ENCODE assay signal across 15 cellular contexts in genomic region chr10:51667992-51668689, GRCh38. TPM values are rescaled to one million over a fixed set of nuclear protein-coding genes. Genes with fewer than 3 reads are reported as not detected.
DNase-seq lines count a peak whose midpoint lies in the region; ATAC-seq and TF ChIP-seq lines count a peak whose summit lies in the region.
"Had no signal": no experiment of that assay in that cellular context is flagged by ENCODE, and none has a peak within 500 bp of the region (broad histone marks: within the 10 kb centered on the region; RNA-seq: fewer than 3 reads in every experiment).

No MANE protein-coding gene starts in this region.

- peak; percentile 17 to 45; a peak in 2 of 4 replicates for TF ChIP-seq EP300 in SK-N-SH (IDR thresholded peaks at IDR 0.05; ENCODE audit: borderline replicate concordance in 1 of 2, low read depth in 1 of 2, low read length in 1 of 2)

- H2AFZ ChIP-seq in GM23248, result no peak overlapping the region
- H2AFZ ChIP-seq in SK-N-SH (ENCODE audit: low read depth), result no peak overlapping the region
- H2AFZ ChIP-seq: GM23338 had no signal

- peak; percentile 44 for DNase-seq in GM23248
- peak; percentile 4 for DNase-seq in SK-N-SH
- DNase-seq in fibroblast of pulmonary artery (ENCODE audit: low read depth), result peak; percentile 44
- DNase-seq in putamen (ENCODE audit: low spot score), result peak; percentile 6
- no peak for DNase-seq in NCI-H1092 treated with DMSO at 0.1 percent for 48 hours (lab: John Stamatoyannopoulos, UW)
- no peak for DNase-seq in activated gamma-delta T cell treated with Interleukin-2 at 50 U/mL for 16 hours
- DNase-seq: activated effector memory CD4-positive, alpha-beta T cell treated with anti-CD3 and anti-CD28 coated beads, Interleukin-2, amount 50 U/mL, for 16 hours; brain microvascular endothelial cell; CD4-positive, CD25-positive, alpha-beta regulatory T cell; effector memory CD4-positive, alpha-beta T cell; mucosa of descending colon; NCI-H2171 had no signal

- TF ChIP-seq RAD21 in SK-N-SH (IDR thresholded peaks at IDR 0.05; ENCODE audit: low read length), result no peak

- TF ChIP-seq CTCF in SK-N-SH (IDR thresholded peaks at IDR 0.05), result no peak
- TF ChIP-seq CTCF in fibroblast of pulmonary artery (IDR thresholded peaks at IDR 0.05; ENCODE audit: low read length, missing control alignments), result no peak

- H4K20me1 ChIP-seq in GM23248 (ENCODE audit: insufficient read depth) (no peaks in the 10 kb centered on the region), SK-N-SH (ENCODE audit: insufficient read depth) (no peaks in the 10 kb centered on the region)

- H3K79me2 ChIP-seq in GM23248 (ENCODE audit: insufficient read depth) (no peaks in the 10 kb centered on the region), SK-N-SH (ENCODE audit: insufficient read depth) (no peaks in the 10 kb centered on the region)

- no peaks in the 10 kb centered on the region for H3K9me3 ChIP-seq in GM23248 (ENCODE audit: low read depth)
- H3K9me3 ChIP-seq in SK-N-SH, result peaks cover 7% of the 10 kb centered on the region; the same call in 1 of the 2 replicates
- H3K9me3 ChIP-seq: prostate gland had no signal

- POLR2A ChIA-PET in SK-N-SH (lab: Yijun Ruan, JAX), result no interaction called here

- in situ Hi-C loops in GM23248 (cut with MboI), result no loop called here

- no peak for ATAC-seq in HG03521 (IDR thresholded peaks at IDR 0.05; ENCODE audit: unreplicated experiment)
- ATAC-seq: GM23338, mucosa of descending colon had no signal

- H3K9me2 ChIP-seq in GM23248 (ENCODE audit: insufficient read depth) (no peaks in the 10 kb centered on the region), SK-N-SH (no peaks in the 10 kb centered on the region)

- H3K4me3 ChIP-seq in GM23248, result no peak overlapping the region
- H3K4me3 ChIP-seq in SK-N-SH (ENCODE audit: low read depth in 2 of 2, low read length in 1 of 2), result no peak overlapping the region
- H3K4me3 ChIP-seq in fibroblast of pulmonary artery (replicated peaks; ENCODE audit: low read depth, low read length), result no peak overlapping the region
- H3K4me3 ChIP-seq: GM23338, mucosa of descending colon, prostate gland had no signal

- CTCF ChIA-PET in SK-N-SH (lab: Yijun Ruan, JAX), result no interaction called here

- H3K4me2 ChIP-seq in GM23248 (ENCODE audit: unreplicated experiment) (peak overlapping the region; percentile 37), SK-N-SH (no peak overlapping the region; the same call in 1 of the 2 replicates)
- H3K4me2 ChIP-seq: GM23338 had no signal

- H3K36me3 ChIP-seq in GM23248 (ENCODE audit: low read depth), result no peaks in the 10 kb centered on the region
- H3K36me3 ChIP-seq in SK-N-SH (replicated peaks in 1 of 2; ENCODE audit: control insufficient read depth in 1 of 2, insufficient read depth in 2 of 2, low read length in 1 of 2), result no peaks in the 10 kb centered on the region
- H3K36me3 ChIP-seq: brain microvascular endothelial cell, prostate gland had no signal

- no peaks in the 10 kb centered on the region for H3K27me3 ChIP-seq in GM23248 (replicated peaks; ENCODE audit: insufficient read depth)
- H3K27me3 ChIP-seq in SK-N-SH (ENCODE audit: insufficient read depth), result no peaks in the 10 kb centered on the region
- H3K27me3 ChIP-seq: brain microvascular endothelial cell had no signal

- no peak overlapping the region for H3K27ac ChIP-seq in GM23248
- peak overlapping the region in 1 of 2 experiments; percentile 66; a peak in 2 of 4 replicates for H3K27ac ChIP-seq in SK-N-SH (ENCODE audit: low read depth in 2 of 2, low read length in 1 of 2)
- H3K27ac ChIP-seq: brain microvascular endothelial cell, prostate gland had no signal

- no peak overlapping the region for H3K9ac ChIP-seq in GM23248
- no peak overlapping the region for H3K9ac ChIP-seq in SK-N-SH

- no peaks in the 10 kb centered on the region for H3F3A ChIP-seq in GM23248 (ENCODE audit: insufficient read depth)
- no peaks in the 10 kb centered on the region for H3F3A ChIP-seq in SK-N-SH (replicated peaks; ENCODE audit: insufficient read depth)

- WGBS in GM23248 (ENCODE audit: low coverage in 1 of 2, low lambda C conversion rate in 2 of 2, missing lambda C conversion rate in 2 of 2), 2 experiments, result 0% methylated on average over 1 of the region's 1 CpG
- 4% methylated on average over 1 of the region's 1 CpG for WGBS in SK-N-SH (ENCODE audit: low lambda C conversion rate)

- H3K4me1 ChIP-seq in GM23248 (ENCODE audit: insufficient read depth) (peaks cover 13% of the 10 kb centered on the region), SK-N-SH (ENCODE audit: control insufficient read depth in 1 of 2, insufficient read depth in 2 of 2, low read depth in 1 of 2, low read length in 1 of 2) (peaks cover 4 to 5% of the 10 kb centered on the region in 2 experiments; a peak in 2 of 4 replicates)
- H3K4me1 ChIP-seq: prostate gland had no signal

TF ChIP-seq in SK-N-SH, 30 proteins besides CTCF, POLR2A, EP300 and RAD21 (continues in another document):
- TF ChIP-seq RXRA (IDR thresholded peaks at IDR 0.05; ENCODE audit: borderline replicate concordance, low read depth), result no peak; the same call in 1 of the 2 replicates
- no peak for TF ChIP-seq YY1 (IDR thresholded peaks at IDR 0.05; ENCODE audit: low read depth)
- TF ChIP-seq RCOR1 (IDR thresholded peaks at IDR 0.05; ENCODE audit: low read length), result 0 out of 2 replicates have a peak, but pooled peaks have one; percentile 25
- peak; percentile 64; the same call in 1 of the 2 replicates for TF ChIP-seq TEAD4 (IDR thresholded peaks at IDR 0.05; ENCODE audit: borderline replicate concordance, insufficient read depth)
- TF ChIP-seq ELF1 (IDR thresholded peaks at IDR 0.05), result no peak
- no peak for TF ChIP-seq REST (IDR thresholded peaks at IDR 0.05; ENCODE audit: low read depth, low read length)
- no peak for TF ChIP-seq POLR2AphosphoS5 (IDR thresholded peaks at IDR 0.05; ENCODE audit: low read depth, low read length)
- TF ChIP-seq JUND (IDR thresholded peaks at IDR 0.05), result peak; percentile 72
- TF ChIP-seq CHD2 (IDR thresholded peaks at IDR 0.05; ENCODE audit: low read length, partially characterized antibody), result no peak
- no peak for TF ChIP-seq ZBTB33 (IDR thresholded peaks at IDR 0.05; ENCODE audit: borderline replicate concordance, low read depth)
- TF ChIP-seq PBX3 (IDR thresholded peaks at IDR 0.05), result peak; percentile 80
- TF ChIP-seq RFX5 (IDR thresholded peaks at IDR 0.05; ENCODE audit: low read length), result no peak
- peak; percentile 52 for TF ChIP-seq TCF12 (IDR thresholded peaks at IDR 0.05)
- TF ChIP-seq FOXM1 (IDR thresholded peaks at IDR 0.05; ENCODE audit: low read depth), result 0 out of 2 replicates have a peak, but pooled peaks have one; percentile 28
- no peak for TF ChIP-seq FOXJ3 (CRISPR knock-in tag; IDR thresholded peaks at IDR 0.05)

RNA-seq across cellular contexts. Expression of gene CSTF2T, which starts 31.3 kb away (rescaled TPM):
- total RNA-seq in GM23248 (2014; rRNA removed; shearing (Covaris generic)), result 16.9 and 19.9 TPM in 2 replicates
- 7.6 and 7.9 TPM in 2 replicates for polyA plus RNA-seq in GM23248 (2016; fragmentation: Nextera tagmentation; extraction: Ambion mirVana)
- polyA plus RNA-seq in SK-N-SH (2012; rRNA removed), result 4.3 and 4.6 TPM in 2 replicates
- polyA plus RNA-seq in SK-N-SH (2012; cell fraction: cytosol; rRNA removed), result 4.7 and 5.4 TPM in 2 replicates
- 2.4 and 3.3 TPM in 2 replicates for polyA plus RNA-seq in SK-N-SH (2012; cell fraction: nucleus; rRNA removed)

Comparison
In these comparisons a context has a peak if more than half of its experiments do, and no peak if none do; other contexts are left out.
1. DNase-seq: peak in GM23248 (single experiment), SK-N-SH (single experiment), fibroblast of pulmonary artery (single experiment) and putamen (single experiment); none in NCI-H1092 treated with DMSO at 0.1 percent for 48 hours (single experiment) and activated gamma-delta T cell treated with Interleukin-2 at 50 U/mL for 16 hours (single experiment).